In genomic region chr4:87406462-87406861, GRCh38 we compare ENCODE assay signal across 1 cellular context.
TF ChIP-seq lines count a peak whose summit lies in the region.

No MANE protein-coding gene starts in this region.

TF ChIP-seq in GM12878, 131 proteins besides CTCF, POLR2A, EP300 and RAD21 (continued from another document):
- TF ChIP-seq ELK1 (IDR thresholded peaks at IDR 0.05; ENCODE audit: low read depth, low read length) (no peak), SIN3A (IDR thresholded peaks at IDR 0.05; ENCODE audit: low read depth, low read length) (no peak), BRCA1 (IDR thresholded peaks at IDR 0.05; ENCODE audit: low read depth, low read length) (no peak), GABPA (IDR thresholded peaks at IDR 0.05; ENCODE audit: low read depth) (peak; percentile 85), HDAC6 (IDR thresholded peaks at IDR 0.05; ENCODE audit: unreplicated experiment) (no peak), RB1 (IDR thresholded peaks at IDR 0.05; ENCODE audit: borderline replicate concordance) (no peak), IRF5 (IDR thresholded peaks at IDR 0.05; ENCODE audit: borderline replicate concordance) (no peak), YBX1 (IDR thresholded peaks at IDR 0.05) (no peak), E4F1 (IDR thresholded peaks at IDR 0.05; ENCODE audit: borderline replicate concordance, partially characterized antibody) (no peak), BCL3 (IDR thresholded peaks at IDR 0.05; ENCODE audit: borderline replicate concordance, insufficient read depth, low read depth, low read length, poor library complexity, severe bottlenecking) (no peak), ZBTB40 (IDR thresholded peaks at IDR 0.05; ENCODE audit: borderline replicate concordance) (peak; percentile 68; the same call in 1 of the 2 replicates), ESRRA (IDR thresholded peaks at IDR 0.05; ENCODE audit: low read length) (no peak), RBBP5 (conservative IDR thresholded peaks at IDR 0.05) (no peak), SPI1 (IDR thresholded peaks at IDR 0.05; ENCODE audit: borderline replicate concordance, insufficient read depth, low read depth, low read length) (peak; percentile 49; the same call in 1 of the 2 replicates)
- TF ChIP-seq, protein P1, sequence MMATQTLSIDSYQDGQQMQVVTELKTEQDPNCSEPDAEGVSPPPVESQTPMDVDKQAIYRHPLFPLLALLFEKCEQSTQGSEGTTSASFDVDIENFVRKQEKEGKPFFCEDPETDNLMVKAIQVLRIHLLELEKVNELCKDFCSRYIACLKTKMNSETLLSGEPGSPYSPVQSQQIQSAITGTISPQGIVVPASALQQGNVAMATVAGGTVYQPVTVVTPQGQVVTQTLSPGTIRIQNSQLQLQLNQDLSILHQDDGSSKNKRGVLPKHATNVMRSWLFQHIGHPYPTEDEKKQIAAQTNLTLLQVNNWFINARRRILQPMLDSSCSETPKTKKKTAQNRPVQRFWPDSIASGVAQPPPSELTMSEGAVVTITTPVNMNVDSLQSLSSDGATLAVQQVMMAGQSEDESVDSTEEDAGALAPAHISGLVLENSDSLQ (IDR thresholded peaks at IDR 0.05) = peak; percentile 53; the same call in 1 of the 2 replicates
